Comparison of ENCODE assay signal across 24 cellular contexts in genomic region chr3:4573153-4573552, GRCh38.
"Had no signal": no experiment of that assay in that cellular context is flagged by ENCODE, and none has a peak within 500 bp of the region (broad histone marks: within the 10 kb centered on the region; RNA-seq: fewer than 3 reads in every experiment).

No MANE protein-coding gene starts in this region.

- H3K9me3 ChIP-seq: heart right ventricle, left ventricle myocardium inferior, ovary, testis, thyroid gland, transverse colon, upper lobe of left lung, vagina had no signal

- H3K27ac Mint-ChIP-seq: natural killer cell; stimulated activated naive CD8-positive, alpha-beta T cell treated with anti-CD3 and anti-CD28 coated beads, Interleukin-15, amount 100 ng/mL, for 72 hours had no signal

- H3K9me3 Mint-ChIP-seq: natural killer cell; stimulated activated naive CD8-positive, alpha-beta T cell treated with anti-CD3 and anti-CD28 coated beads, Interleukin-15, amount 100 ng/mL, for 72 hours had no signal

- H3K36me3 ChIP-seq: heart right ventricle, left ventricle myocardium inferior, ovary, thyroid gland, transverse colon, upper lobe of left lung, vagina had no signal

- DNase-seq: heart right ventricle; islet precursor cell; left ventricle myocardium inferior; mesenchymal stem cell; natural killer cell; ovary; retina; right cardiac atrium; stimulated activated CD4-positive, alpha-beta T cell treated with anti-CD3 and anti-CD28 coated beads, Interleukin-12 subunit alpha, Interleukin-12 subunit beta, amount 100 ng/mL, for 4 hours; stimulated activated CD4-positive, alpha-beta T cell treated with anti-CD3 and anti-CD28 coated beads, Interleukin-15, amount 100 ng/mL, for 24 hours; stimulated activated CD4-positive, alpha-beta T cell treated with anti-CD3 and anti-CD28 coated beads, Interleukin-2, amount 100 ng/mL, for 24 hours; stimulated activated CD4-positive, alpha-beta T cell treated with anti-CD3 and anti-CD28 coated beads, Interleukin-4, amount 100 ng/mL, for 1 hour; stimulated activated naive CD4-positive, alpha-beta T cell treated with Interleukin-2 at 50 U/mL for 16 hours; stimulated activated naive CD8-positive, alpha-beta T cell treated with anti-CD3 and anti-CD28 coated beads, Interleukin-15, amount 100 ng/mL, for 72 hours; testis; thyroid gland; transverse colon; upper lobe of left lung had no signal

- H3K4me3 Mint-ChIP-seq: natural killer cell; stimulated activated naive CD8-positive, alpha-beta T cell treated with anti-CD3 and anti-CD28 coated beads, Interleukin-15, amount 100 ng/mL, for 72 hours had no signal

- H3K36me3 Mint-ChIP-seq: natural killer cell had no signal

- H3K27me3 Mint-ChIP-seq: progenitor cell of endocrine pancreas; stimulated activated naive CD8-positive, alpha-beta T cell treated with anti-CD3 and anti-CD28 coated beads, Interleukin-15, amount 100 ng/mL, for 72 hours had no signal

- H3K4me2 ChIP-seq: hepatocyte had no signal

- H2AFZ ChIP-seq: hepatocyte had no signal

- H3K27ac ChIP-seq: heart right ventricle, hepatocyte, left ventricle myocardium inferior, ovary, skin epidermis, testis, thyroid gland, transverse colon, upper lobe of left lung, vagina had no signal

- ATAC-seq: heart right ventricle; natural killer cell; right cardiac atrium; sciatic nerve; stimulated activated naive CD8-positive, alpha-beta T cell treated with anti-CD3 and anti-CD28 coated beads, Interleukin-15, amount 100 ng/mL, for 72 hours had no signal

- H3K4me3 ChIP-seq: heart right ventricle, hepatocyte, left ventricle myocardium inferior, lung, ovary, skin epidermis, testis, thyroid gland, transverse colon, upper lobe of left lung, vagina had no signal

- H3K27me3 ChIP-seq: heart right ventricle, hepatocyte, ovary, testis, thyroid gland, transverse colon, upper lobe of left lung, vagina had no signal

- H3K4me1 ChIP-seq: testis, transverse colon had no signal
